ENCODE assay signal across 1 cellular context in the genomic region with DNA sequence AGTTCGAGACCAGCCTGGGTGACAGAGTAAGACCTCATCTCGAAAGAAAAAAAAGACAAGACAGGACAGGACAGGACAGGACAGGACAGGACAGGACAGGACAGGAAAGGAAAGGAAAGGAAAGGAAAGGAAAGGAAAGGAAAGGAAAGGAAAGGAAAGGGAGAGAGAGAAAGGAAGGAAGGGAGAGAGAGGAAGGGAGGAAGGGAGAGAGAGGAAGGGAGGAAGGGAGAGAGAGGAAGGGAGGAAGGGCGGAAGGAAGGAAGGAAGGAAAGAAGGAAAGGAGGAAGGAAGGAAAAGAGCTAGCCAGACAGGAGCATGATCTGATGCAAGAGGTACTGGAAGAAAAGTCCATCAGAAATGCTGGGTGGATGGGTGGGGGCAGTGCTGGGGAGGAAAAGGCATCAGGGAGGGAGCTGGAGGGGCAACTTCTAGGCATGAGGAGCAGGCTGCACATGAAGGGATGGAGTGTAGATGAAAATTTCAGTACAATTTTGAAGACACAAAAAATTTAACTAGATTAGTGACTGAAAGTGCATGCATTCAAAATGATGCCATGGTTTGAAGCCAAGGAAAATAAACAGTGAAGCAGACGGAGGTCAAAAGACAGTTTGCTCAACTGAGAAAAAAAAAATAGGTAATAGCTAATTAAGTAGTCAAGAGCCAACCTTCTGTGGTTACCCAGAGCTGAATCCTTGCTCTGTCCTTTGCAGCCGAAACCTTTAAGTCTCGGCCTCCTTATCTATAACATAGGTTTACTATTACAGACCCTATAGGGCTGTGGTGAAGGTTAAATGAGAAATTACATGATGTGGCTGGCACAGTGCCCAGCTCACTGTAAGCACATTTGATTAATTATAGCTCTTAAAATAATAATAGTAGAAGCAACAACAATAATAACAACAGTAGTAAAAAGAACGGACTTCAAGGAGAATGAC.
TF ChIP-seq lines count a peak whose summit lies in the region.

No MANE protein-coding gene starts in this region.

TF ChIP-seq in HEK293, 187 proteins besides CTCF, POLR2A, EP300 and RAD21 (continued from another document):
- 0 out of 2 replicates have a peak, but pooled peaks have one; percentile 25 for TF ChIP-seq ZNF610 (tag by site-specific recombination; IDR thresholded peaks at IDR 0.05; ENCODE audit: borderline replicate concordance)
- peak; percentile 89 for TF ChIP-seq ZNF366 (tag by site-specific recombination; conservative IDR thresholded peaks at IDR 0.05)
- peak; percentile 57; the same call in 1 of the 2 replicates for TF ChIP-seq ZNF10 (tag by site-specific recombination; IDR thresholded peaks at IDR 0.05)
- 0 out of 2 replicates have a peak, but pooled peaks have one; percentile 25 for TF ChIP-seq ZNF501 (tag by site-specific recombination; IDR thresholded peaks at IDR 0.05)
- no peak for TF ChIP-seq SCRT1 (tag by site-specific recombination; IDR thresholded peaks at IDR 0.05; ENCODE audit: borderline replicate concordance)
- no peak for TF ChIP-seq ZNF560 (tag by site-specific recombination; IDR thresholded peaks at IDR 0.05; ENCODE audit: borderline replicate concordance)
- TF ChIP-seq ZNF292 (tag by site-specific recombination; IDR thresholded peaks at IDR 0.05; ENCODE audit: borderline replicate concordance, low read depth): no peak
- peak; percentile 99 for TF ChIP-seq FEZF1 (tag by site-specific recombination; IDR thresholded peaks at IDR 0.05)
